Comparison of ENCODE assay signal across 18 cellular contexts in genomic region chr11:2916114-2916891, GRCh38. TPM values are rescaled to one million over a fixed set of nuclear protein-coding genes. Genes with fewer than 3 reads are reported as not detected.
A peak's percentile ranks its signal among the peaks of the same experiment; 100 is the strongest.
DNase-seq lines count a peak whose midpoint lies in the region; ATAC-seq and TF ChIP-seq lines count a peak whose summit lies in the region.
"Had no signal": no experiment of that assay in that cellular context is flagged by ENCODE, and none has a peak within 500 bp of the region (broad histone marks: within the 10 kb centered on the region; RNA-seq: fewer than 3 reads in every experiment).

No MANE protein-coding gene starts in this region.

- ATAC-seq in SK-N-SH treated with all-trans-retinoic acid at 6 μM for 48 hours (no peak), HG03095 (IDR thresholded peaks at IDR 0.05; ENCODE audit: unreplicated experiment) (no peak), HG03439 (IDR thresholded peaks at IDR 0.05; ENCODE audit: unreplicated experiment) (no peak)
- ATAC-seq: A549; CD8-positive, alpha-beta T cell had no signal

- H3F3A ChIP-seq in SK-N-SH (replicated peaks; ENCODE audit: insufficient read depth), result no peaks in the 10 kb centered on the region

- no peak overlapping the region for H4K91ac ChIP-seq in neuronal stem cell (ENCODE audit: low read depth, low read length, poor library complexity)

- TF ChIP-seq RAD21 in SK-N-SH (IDR thresholded peaks at IDR 0.05; ENCODE audit: low read length), result no peak

- H3K79me1 ChIP-seq in neuronal stem cell (ENCODE audit: low read depth, low read length), result no peaks in the 10 kb centered on the region

- peaks cover 17 to 25% of the 10 kb centered on the region in 2 experiments; a peak in 3 of 4 replicates for H3K4me1 ChIP-seq in SK-N-SH (ENCODE audit: control insufficient read depth in 1 of 2, insufficient read depth in 2 of 2, low read depth in 1 of 2, low read length in 1 of 2)
- peaks cover 100% of the 10 kb centered on the region for H3K4me1 ChIP-seq in BLaER1
- peaks cover 5 to 20% of the 10 kb centered on the region in 2 donors for H3K4me1 ChIP-seq in neuronal stem cell (ENCODE audit: control insufficient read depth in 2 of 2, insufficient read depth in 1 of 2, low read depth in 1 of 2, low read length in 2 of 2)

- no peak overlapping the region for H3K4ac ChIP-seq in neuronal stem cell (ENCODE audit: low read length)

- peak overlapping the region; percentile 41 for H2BK12ac ChIP-seq in neuronal stem cell (ENCODE audit: low read length)

- H3K4me2 ChIP-seq in SK-N-SH (no peak overlapping the region), BLaER1 (peak overlapping the region; percentile 98), neuronal stem cell (ENCODE audit: insufficient read depth, low read length, poor library complexity, severe bottlenecking) (no peak overlapping the region)
- H3K4me2 ChIP-seq: A549 had no signal

- H2BK120ac ChIP-seq in neuronal stem cell (ENCODE audit: low read depth, low read length), result no peak overlapping the region

- no peaks in the 10 kb centered on the region for H3K9me3 ChIP-seq in SK-N-SH
- no peaks in the 10 kb centered on the region for H3K9me3 ChIP-seq in BLaER1
- no peaks in the 10 kb centered on the region for H3K9me3 ChIP-seq in neuronal stem cell (replicated peaks in 1 of 2; ENCODE audit: control insufficient read depth in 2 of 2, insufficient read depth in 1 of 2, low read depth in 1 of 2, low read length in 2 of 2)
- H3K9me3 ChIP-seq: A549 had no signal

- H3K79me2 ChIP-seq in SK-N-SH (ENCODE audit: insufficient read depth), result no peaks in the 10 kb centered on the region

- no peak overlapping the region for H2AFZ ChIP-seq in SK-N-SH (ENCODE audit: low read depth)
- H2AFZ ChIP-seq in neuronal stem cell (ENCODE audit: low read length), result no peak overlapping the region

- peak overlapping the region; percentile 57 for H3K18ac ChIP-seq in neuronal stem cell (ENCODE audit: low read length)

- H2BK15ac ChIP-seq in neuronal stem cell (ENCODE audit: low read length), result peak overlapping the region; percentile 9

- no peaks in the 10 kb centered on the region for H3K9me2 ChIP-seq in SK-N-SH

- H3K9ac ChIP-seq in SK-N-SH (no peak overlapping the region), BLaER1 (peak overlapping the region; percentile 74; the same call in 1 of the 2 replicates), neuronal stem cell (ENCODE audit: low read depth, low read length, poor library complexity) (no peak overlapping the region)

- H2AK5ac ChIP-seq in neuronal stem cell (ENCODE audit: low read depth, low read length), result peak overlapping the region; percentile 37

- no peak for TF ChIP-seq CTCF in SK-N-SH (IDR thresholded peaks at IDR 0.05)
- TF ChIP-seq CTCF in RWPE1 (conservative IDR thresholded peaks at IDR 0.05; ENCODE audit: low read depth), result no peak

- CTCF ChIA-PET in SK-N-SH (lab: Yijun Ruan, JAX) (interaction anchor here (1.2 to 5.2 kb wide), 7 partner anchors 14 to 517 kb away, joined by 3 to 27 read pairs (median 5); partner anchors contain the start of gene PHLDA2), RWPE1 (lab: Yijun Ruan, JAX) (no interaction called here)

- no peaks in the 10 kb centered on the region for H4K20me1 ChIP-seq in SK-N-SH (ENCODE audit: insufficient read depth)
- no peaks in the 10 kb centered on the region for H4K20me1 ChIP-seq in BLaER1

- H3K14ac ChIP-seq in neuronal stem cell (ENCODE audit: low read length), result peak overlapping the region; percentile 38

- TF ChIP-seq EP300 in SK-N-SH (IDR thresholded peaks at IDR 0.05; ENCODE audit: borderline replicate concordance in 1 of 2, low read depth in 1 of 2, low read length in 1 of 2), result no peak

- no peaks in the 10 kb centered on the region for H3K36me3 ChIP-seq in SK-N-SH (replicated peaks in 1 of 2; ENCODE audit: control insufficient read depth in 1 of 2, insufficient read depth in 2 of 2, low read length in 1 of 2)
- no peaks in the 10 kb centered on the region for H3K36me3 ChIP-seq in BLaER1
- H3K36me3 ChIP-seq in neuronal stem cell (replicated peaks in 1 of 2; ENCODE audit: control insufficient read depth in 2 of 2, insufficient read depth in 2 of 2, low read length in 2 of 2), result no peaks in the 10 kb centered on the region

- H3K4me3 ChIP-seq in SK-N-SH (ENCODE audit: low read depth in 2 of 2, low read length in 1 of 2), result no peak overlapping the region
- H3K4me3 ChIP-seq in BLaER1, result no peak overlapping the region
- H3K4me3 ChIP-seq in neuronal stem cell (ENCODE audit: low read length in 2 of 2), result no peak overlapping the region
- H3K4me3 ChIP-seq: A549 had no signal

- no peak overlapping the region for H3K23ac ChIP-seq in neuronal stem cell (ENCODE audit: low read depth, low read length, poor library complexity)

- H4K8ac ChIP-seq in neuronal stem cell (ENCODE audit: low read depth, low read length), result no peak overlapping the region

- POLR2A ChIA-PET in SK-N-SH (lab: Yijun Ruan, JAX) (no interaction called here), RWPE1 (lab: Yijun Ruan, JAX; ENCODE audit: low non-redundant PET) (no interaction called here)

- peak overlapping the region; percentile 39 for H2BK5ac ChIP-seq in neuronal stem cell (ENCODE audit: low read length)

- no peak overlapping the region for H3K27ac ChIP-seq in SK-N-SH (ENCODE audit: low read depth in 2 of 2, low read length in 1 of 2)
- peak overlapping the region; percentile 93 for H3K27ac ChIP-seq in BLaER1
- H3K27ac ChIP-seq in RWPE1, result peak overlapping the region; percentile 7; the same call in 1 of the 2 replicates
- H3K27ac ChIP-seq in neuronal stem cell (replicated peaks; ENCODE audit: low read length), result no peak overlapping the region
- H3K27ac ChIP-seq: 22Rv1, A549, HL-60 had no signal

- H3K27me3 ChIP-seq in SK-N-SH (ENCODE audit: insufficient read depth) (no peaks in the 10 kb centered on the region), BLaER1 (no peaks in the 10 kb centered on the region), neuronal stem cell (ENCODE audit: control insufficient read depth in 3 of 3, insufficient read depth in 3 of 3, low read depth in 1 of 3, low read length in 3 of 3) (no peaks in the 10 kb centered on the region)

- peak; percentile 42 for DNase-seq in SK-N-SH
- no peak for DNase-seq in RWPE1 (ENCODE audit: low spot score)
- DNase-seq in neuronal stem cell (ENCODE audit: low spot score), result no peak
- DNase-seq: AML-193; Calu3; CD8-positive, alpha-beta T cell; DMS79 treated with DMSO at 0.1 percent for 48 hours; GF-D8; GOT3; H9 had no signal

- 83% methylated on average over 3 of the region's 20 CpGs for WGBS in SK-N-SH (ENCODE audit: low lambda C conversion rate)
- WGBS in neuronal stem cell (ENCODE audit: extremely low coverage in 2 of 2, insufficient read length in 2 of 2, insufficient replicate concordance in 1 of 2), 2 donors, result no CpG with 5 or more reads among the region's 20 CpGs

TF ChIP-seq in SK-N-SH, 30 proteins besides CTCF, POLR2A, EP300 and RAD21 (continues in another document):
- TF ChIP-seq POLR2AphosphoS5 (IDR thresholded peaks at IDR 0.05; ENCODE audit: low read depth, low read length), result no peak
- no peak for TF ChIP-seq IRF3 (IDR thresholded peaks at IDR 0.05; ENCODE audit: low read depth, low read length)

TF ChIP-seq in SK-N-SH treated with all-trans-retinoic acid at 6 μM for 48 hours, 23 proteins besides CTCF, POLR2A, EP300 and RAD21:
- TF ChIP-seq RARB (CRISPR knock-in tag; IDR thresholded peaks at IDR 0.05) (no peak), TCF4 (CRISPR knock-in tag; IDR thresholded peaks at IDR 0.05; ENCODE audit: borderline replicate concordance) (no peak), GLIS3 (CRISPR knock-in tag; IDR thresholded peaks at IDR 0.05) (no peak)
- TF ChIP-seq, protein P1, sequence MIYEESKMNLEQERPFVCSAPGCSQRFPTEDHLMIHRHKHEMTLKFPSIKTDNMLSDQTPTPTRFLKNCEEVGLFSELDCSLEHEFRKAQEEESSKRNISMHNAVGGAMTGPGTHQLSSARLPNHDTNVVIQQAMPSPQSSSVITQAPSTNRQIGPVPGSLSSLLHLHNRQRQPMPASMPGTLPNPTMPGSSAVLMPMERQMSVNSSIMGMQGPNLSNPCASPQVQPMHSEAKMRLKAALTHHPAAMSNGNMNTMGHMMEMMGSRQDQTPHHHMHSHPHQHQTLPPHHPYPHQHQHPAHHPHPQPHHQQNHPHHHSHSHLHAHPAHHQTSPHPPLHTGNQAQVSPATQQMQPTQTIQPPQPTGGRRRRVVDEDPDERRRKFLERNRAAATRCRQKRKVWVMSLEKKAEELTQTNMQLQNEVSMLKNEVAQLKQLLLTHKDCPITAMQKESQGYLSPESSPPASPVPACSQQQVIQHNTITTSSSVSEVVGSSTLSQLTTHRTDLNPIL (CRISPR knock-in tag; IDR thresholded peaks at IDR 0.05; ENCODE audit: low read depth), result no peak
TF ChIP-seq in SK-N-SH treated with all-trans-retinoic acid at 6 μM for 48 hours: peak in this region for 0.

RNA-seq across cellular contexts. Expression of gene PHLDA2, which starts 12.9 kb away (rescaled TPM):
- polyA plus RNA-seq in SK-N-SH (2012; rRNA removed), result 16.2 and 23.6 TPM in 2 replicates
- polyA plus RNA-seq in SK-N-SH (2012; cell fraction: cytosol; rRNA removed), result 15.9 and 26.1 TPM in 2 replicates
- 15.9 and 37.1 TPM in 2 replicates for polyA plus RNA-seq in SK-N-SH (2012; cell fraction: nucleus; rRNA removed)
- 6.3 TPM for polyA plus RNA-seq in neuronal stem cell (2013, experiment 1 of 2)
- polyA plus RNA-seq in neuronal stem cell (2013, experiment 2 of 2), result 6.8 TPM
- polyA plus RNA-seq: IgD-negative memory B cell had no signal

RNA-seq across cellular contexts. Expression of gene CDKN1C, which starts 30.7 kb away (rescaled TPM):
- polyA plus RNA-seq in SK-N-SH (2012; rRNA removed), result 1.1 and 1.6 TPM in 2 replicates
- 1.2 and 1.7 TPM in 2 replicates for polyA plus RNA-seq in SK-N-SH (2012; cell fraction: cytosol; rRNA removed)
- polyA plus RNA-seq in SK-N-SH (2012; cell fraction: nucleus; rRNA removed), result 2.4 and 4.2 TPM in 2 replicates
- polyA plus RNA-seq in neuronal stem cell (2013, experiment 1 of 2), result 45.4 TPM
- 48.3 TPM for polyA plus RNA-seq in neuronal stem cell (2013, experiment 2 of 2)
- polyA plus RNA-seq: IgD-negative memory B cell had no signal

Comparison
In these comparisons a context has a peak if more than half of its experiments do, and no peak if none do; other contexts are left out.
1. H3K27ac ChIP-seq: peak in BLaER1 (single experiment) and RWPE1 (single experiment); none in SK-N-SH (0 of 2) and neuronal stem cell (single experiment).